Comparison of ENCODE assay signal across 8 cellular contexts in the genomic region with DNA sequence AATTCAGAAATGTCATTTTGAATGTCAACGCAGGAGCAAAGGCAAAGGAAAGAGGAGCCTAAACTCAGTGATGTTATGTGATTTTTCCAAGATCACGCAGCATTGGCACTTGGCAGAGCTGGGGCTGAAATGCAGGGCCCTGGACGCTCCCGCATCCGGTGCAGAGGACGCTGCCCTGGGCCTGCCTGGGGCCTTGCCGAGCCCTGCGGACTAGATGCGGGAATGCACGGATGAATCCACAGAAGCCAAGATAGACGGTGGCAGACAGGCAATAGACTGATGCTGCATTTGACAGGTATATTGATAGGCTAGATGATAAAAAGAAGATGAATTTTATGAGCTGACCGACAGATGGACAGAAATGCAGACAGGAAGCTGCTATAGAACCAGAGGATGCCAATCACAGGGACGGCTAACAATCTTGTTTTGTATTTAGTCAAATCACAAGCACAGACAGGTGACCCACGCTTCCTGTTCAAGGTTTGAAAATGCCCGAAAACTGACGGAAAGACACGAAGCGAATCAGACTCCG. TPM values are rescaled to one million over a fixed set of nuclear protein-coding genes. Genes with fewer than 3 reads are reported as not detected.
DNase-seq lines count a peak whose midpoint lies in the region; ATAC-seq and TF ChIP-seq lines count a peak whose summit lies in the region.

No MANE protein-coding gene starts in this region.

- H3K4me1 ChIP-seq in OCI-LY3 (ENCODE audit: low read length), result peaks cover 25% of the 10 kb centered on the region
- H3K4me1 ChIP-seq in ovary (ENCODE audit: insufficient read depth), result peaks cover 11% of the 10 kb centered on the region

- ATAC-seq in HG02588 (IDR thresholded peaks at IDR 0.05; ENCODE audit: unreplicated experiment), result no peak

- H2AFZ ChIP-seq in OCI-LY3 (ENCODE audit: low read depth, low read length), result peak overlapping the region; percentile 12

- 28 to 34% (median 28%) methylated on average over 19 of the region's 19 CpGs for WGBS in ovary, 3 donors

- no peak for TF ChIP-seq POLR2A in ovary (IDR thresholded peaks at IDR 0.05)

- peaks cover 35% of the 10 kb centered on the region for H4K20me1 ChIP-seq in OCI-LY3 (ENCODE audit: insufficient read depth, low read length)

- H3K79me2 ChIP-seq in OCI-LY3 (ENCODE audit: low read length), result peaks cover 43% of the 10 kb centered on the region

- H3K36me3 ChIP-seq in OCI-LY3 (replicated peaks; ENCODE audit: low read depth, low read length) (peaks cover 26% of the 10 kb centered on the region), ovary (no peaks in the 10 kb centered on the region)

- DNase-seq in epithelial cell of esophagus (ENCODE audit: low read depth), result no peak
- DNase-seq in ovary, result peak in 4 of 5 donors; percentile 30 to 61 (median 56)
- DNase-seq in GDM1 (lab: John Stamatoyannopoulos, UW), result no peak
- no peak for DNase-seq in inferior parietal cortex (ENCODE audit: extremely low spot score)
- DNase-seq in GF-D8 (lab: John Stamatoyannopoulos, UW), result no peak

- intact Hi-C loops in ovary (cut with DNase I), result loop anchor here (2.0 to 10.0 kb wide), 4 partner anchors 105 to 317 kb away; no protein-coding TSS in a partner anchor

- H3K9me3 ChIP-seq in OCI-LY3 (ENCODE audit: insufficient read depth, low read length), result no peaks in the 10 kb centered on the region
- H3K9me3 ChIP-seq in ovary, result no peaks in the 10 kb centered on the region

- TF ChIP-seq EP300 in ovary (IDR thresholded peaks at IDR 0.05), result peak; percentile 7

- peak overlapping the region; percentile 77 for H3K4me2 ChIP-seq in OCI-LY3 (ENCODE audit: low read length)

- no peak for TF ChIP-seq CTCF in OCI-LY3 (IDR thresholded peaks at IDR 0.05; ENCODE audit: low read depth, low read length)
- TF ChIP-seq CTCF in epithelial cell of esophagus (IDR thresholded peaks at IDR 0.05; ENCODE audit: insufficient read depth, low read depth, low read length, missing control alignments), result no peak
- no peak for TF ChIP-seq CTCF in ovary (IDR thresholded peaks at IDR 0.05)

- H3K27ac ChIP-seq in OCI-LY3 (ENCODE audit: low read length) (peak overlapping the region; percentile 44), ovary (peak overlapping the region; percentile 18 to 84)

- H3K4me3 ChIP-seq in GM08714 (ENCODE audit: low read length), result peak overlapping the region; percentile 39; the same call in 1 of the 2 replicates
- H3K4me3 ChIP-seq in OCI-LY3 (ENCODE audit: low read length), result peak overlapping the region; percentile 71
- H3K4me3 ChIP-seq in epithelial cell of esophagus (ENCODE audit: low read length), result peak overlapping the region; percentile 4
- H3K4me3 ChIP-seq in ovary, result peak overlapping the region; percentile 3

- H3K9ac ChIP-seq in OCI-LY3 (ENCODE audit: low read length), result peak overlapping the region; percentile 60

- H3K27me3 ChIP-seq in OCI-LY3 (ENCODE audit: low read depth, low read length) (no peaks in the 10 kb centered on the region), ovary (no peaks in the 10 kb centered on the region)

RNA-seq across cellular contexts. Expression of gene MARK2, which starts 0.7 kb away (rescaled TPM):
- total RNA-seq in ovary, result 10 to 100 TPM; 13.5 to 27.8 (median 25.8) TPM
- 10 to 100 TPM; 12.3 to 27.0 TPM for polyA plus RNA-seq in ovary

RNA-seq across cellular contexts. Expression of gene SPINDOC, which starts 25.0 kb away (rescaled TPM):
- 10 to 100 TPM; 10.2 to 22.7 (median 19.5) TPM for total RNA-seq in ovary
- 10 to 100 TPM in 1 of 2 donors, 1 to 10 TPM in 1; 5.4 to 15.8 TPM for polyA plus RNA-seq in ovary

Comparison
In these comparisons a context has a peak if more than half of its experiments do, and no peak if none do; other contexts are left out.
1. H3K4me3 ChIP-seq: peak in every context shown above with its lines; median percentile 71 in OCI-LY3; 39 in GM08714; 4 in epithelial cell of esophagus; 3 in ovary.
2. DNase-seq: peak in ovary (4 of 5); none in epithelial cell of esophagus (single experiment), GDM1 (single experiment), inferior parietal cortex (single experiment) and GF-D8 (single experiment).